In the genomic region with DNA sequence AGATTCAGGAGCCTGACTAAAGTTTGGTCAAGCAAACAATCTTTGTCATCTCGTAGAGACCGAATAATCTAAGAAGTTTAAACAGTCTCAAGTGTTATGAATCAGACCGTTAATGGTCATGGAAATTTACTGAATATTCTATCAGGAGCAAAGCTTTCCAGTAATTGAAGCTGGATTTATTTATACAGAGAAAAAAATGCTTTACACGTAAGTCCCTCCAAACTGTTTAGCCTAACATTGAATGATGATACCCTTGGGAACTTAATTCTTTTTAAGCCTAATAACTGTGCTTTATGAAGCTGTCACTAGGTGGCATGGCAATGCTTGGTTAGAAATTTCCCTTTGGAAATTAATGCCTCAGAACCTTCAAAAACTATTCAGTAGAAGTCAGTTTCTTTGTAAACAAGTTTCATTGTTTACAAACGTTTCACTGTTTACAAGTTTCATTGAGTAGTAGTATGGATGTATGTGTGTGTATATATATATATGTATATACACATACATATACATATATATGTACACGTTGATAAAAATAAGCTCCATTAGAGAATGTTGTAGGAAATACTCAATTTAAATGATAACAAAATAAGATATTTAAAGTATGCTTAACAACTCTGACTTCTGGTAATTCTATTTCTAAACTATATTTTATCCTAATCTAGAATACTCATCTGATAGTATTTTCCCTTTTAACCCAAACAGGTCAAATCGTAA, we compare ENCODE assay signal across 8 cellular contexts. TPM values are rescaled to one million over a fixed set of nuclear protein-coding genes. Genes with fewer than 3 reads are reported as not detected.
DNase-seq lines count a peak whose midpoint lies in the region; ATAC-seq and TF ChIP-seq lines count a peak whose summit lies in the region.

No MANE protein-coding gene starts in this region.

- TF ChIP-seq CTCF in omental fat pad (IDR thresholded peaks at IDR 0.05) = peak in 1 of 3 donors; percentile 15

- DNase-seq in AML-193 (lab: John Stamatoyannopoulos, UW) = peak; percentile 22 to 55
- peak; percentile 56 for DNase-seq in RKO (ENCODE audit: low spot score)
- DNase-seq in fibroblast of gingiva (ENCODE audit: low read depth) = peak; percentile 60
- no peak for DNase-seq in omental fat pad (ENCODE audit: low spot score)
- DNase-seq in GDM1 (lab: John Stamatoyannopoulos, UW) = no peak

- TF ChIP-seq RAD21 in Ishikawa (IDR thresholded peaks at IDR 0.05; ENCODE audit: low read depth) = peak; percentile 77

- TF ChIP-seq EP300 in Ishikawa (IDR thresholded peaks at IDR 0.05; ENCODE audit: borderline replicate concordance) = no peak

- ATAC-seq in GM18502 (IDR thresholded peaks at IDR 0.05; ENCODE audit: poor library complexity, unreplicated experiment) (peak; percentile 68), omental fat pad (ENCODE audit: low FRiP score) (peak; percentile 71), HG03135 (IDR thresholded peaks at IDR 0.05; ENCODE audit: unreplicated experiment) (no peak)

TF ChIP-seq in Ishikawa, 13 proteins besides CTCF, POLR2A, EP300 and RAD21:
- TF ChIP-seq, protein P1, sequence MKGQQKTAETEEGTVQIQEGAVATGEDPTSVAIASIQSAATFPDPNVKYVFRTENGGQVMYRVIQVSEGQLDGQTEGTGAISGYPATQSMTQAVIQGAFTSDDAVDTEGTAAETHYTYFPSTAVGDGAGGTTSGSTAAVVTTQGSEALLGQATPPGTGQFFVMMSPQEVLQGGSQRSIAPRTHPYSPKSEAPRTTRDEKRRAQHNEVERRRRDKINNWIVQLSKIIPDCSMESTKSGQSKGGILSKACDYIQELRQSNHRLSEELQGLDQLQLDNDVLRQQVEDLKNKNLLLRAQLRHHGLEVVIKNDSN (IDR thresholded peaks at IDR 0.05) = no peak
- no peak for TF ChIP-seq TAF1 (IDR thresholded peaks at IDR 0.05; ENCODE audit: low read depth)
- no peak for TF ChIP-seq EGR1 (IDR thresholded peaks at IDR 0.05)
- no peak for TF ChIP-seq TCF12 (IDR thresholded peaks at IDR 0.05; ENCODE audit: low read depth)
- no peak for TF ChIP-seq CEBPB (IDR thresholded peaks at IDR 0.05)

RNA-seq across cellular contexts. Expression of a gene that starts 32.1 kb away (rescaled TPM):
- total RNA-seq in omental fat pad = not detected

RNA-seq across cellular contexts. Expression of a gene that starts 32.2 kb away (rescaled TPM):
- total RNA-seq in omental fat pad = 10 to 100 TPM; 30.1 to 42.6 (median 38.2) TPM

RNA-seq across cellular contexts. Expression of a gene that starts 34.1 kb away (rescaled TPM):
- 10 to 100 TPM in 3 of 4 donors, 1 to 10 TPM in 1; 9.5 to 14.3 (median 11.6) TPM for total RNA-seq in omental fat pad

Comparison
In these comparisons a context has a peak if more than half of its experiments do, and no peak if none do; other contexts are left out.
1. DNase-seq: peak in AML-193 (2 of 2), RKO (single experiment) and fibroblast of gingiva (single experiment); none in omental fat pad (single experiment) and GDM1 (single experiment).